Comparison of ENCODE assay signal across 16 cellular contexts in the genomic region with DNA sequence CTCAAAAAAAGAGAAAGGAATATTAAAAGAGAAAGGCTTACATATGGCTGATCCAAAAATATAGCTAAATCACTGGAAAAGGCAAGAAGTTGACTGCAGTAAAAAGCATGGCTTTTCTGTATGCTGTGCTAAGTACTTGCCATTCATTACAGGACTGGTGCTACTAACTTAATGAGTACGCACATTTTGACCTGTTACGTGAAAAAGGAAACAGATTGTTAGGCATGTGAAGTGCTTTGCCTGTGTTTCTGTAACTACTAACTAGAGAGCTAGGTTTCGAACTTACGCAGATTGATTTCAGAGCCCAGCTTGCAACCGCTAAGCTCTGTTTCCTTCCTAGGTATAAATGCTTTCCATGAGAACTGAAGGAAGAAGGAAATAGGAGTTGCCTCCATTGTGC. TPM values are rescaled to one million over a fixed set of nuclear protein-coding genes. Genes with fewer than 3 reads are reported as not detected.
DNase-seq lines count a peak whose midpoint lies in the region; ATAC-seq lines count a peak whose summit lies in the region.
"Had no signal": no experiment of that assay in that cellular context is flagged by ENCODE, and none has a peak within 500 bp of the region (broad histone marks: within the 10 kb centered on the region; RNA-seq: fewer than 3 reads in every experiment).

No MANE protein-coding gene starts in this region.

- H3K27ac Mint-ChIP-seq in activated CD4-positive, alpha-beta memory T cell treated with anti-CD3 and anti-CD28 coated beads for 36 hours: no peak overlapping the region
- H3K27ac Mint-ChIP-seq in activated CD4-positive, alpha-beta memory T cell treated with anti-CD3 and anti-CD28 coated beads, Interleukin-2, amount 10 ng/mL, durations not matched to agents 7 days and 5 days: no peak overlapping the region
- no peak overlapping the region for H3K27ac Mint-ChIP-seq in stimulated activated naive CD8-positive, alpha-beta T cell treated with anti-CD3 and anti-CD28 coated beads, Interleukin-15, Interleukin-2, amounts not matched to agents 100 ng/mL and 50 ng/mL, for 24 hours
- H3K27ac Mint-ChIP-seq in activated naive CD8-positive, alpha-beta T cell treated with anti-CD3 and anti-CD28 coated beads, Interleukin-2, amount 50 U/mL, for 24 hours: no peak overlapping the region
- H3K27ac Mint-ChIP-seq in stimulated activated effector memory CD8-positive, alpha-beta T cell treated with anti-CD3 and anti-CD28 coated beads, Interleukin-12 subunit alpha, Interleukin-12 subunit beta, amount 100 ng/mL, for 72 hours: peak overlapping the region; percentile 100

- intact Hi-C loops in activated CD4-positive, alpha-beta memory T cell treated with anti-CD3 and anti-CD28 coated beads for 36 hours (cut with micrococcal nuclease): loop anchor here (5.0 kb wide), 1 partner anchor 1173 kb away; the partner anchor contains the start of gene SETMAR

- no peaks in the 10 kb centered on the region for H3K27me3 Mint-ChIP-seq in activated CD4-positive, alpha-beta memory T cell treated with anti-CD3 and anti-CD28 coated beads for 36 hours
- H3K27me3 Mint-ChIP-seq in activated CD4-positive, alpha-beta memory T cell treated with anti-CD3 and anti-CD28 coated beads, Interleukin-2, amount 10 ng/mL, durations not matched to agents 7 days and 5 days: no peaks in the 10 kb centered on the region
- no peaks in the 10 kb centered on the region for H3K27me3 Mint-ChIP-seq in stimulated activated naive CD8-positive, alpha-beta T cell treated with anti-CD3 and anti-CD28 coated beads, Interleukin-15, Interleukin-2, amounts not matched to agents 100 ng/mL and 50 ng/mL, for 24 hours
- H3K27me3 Mint-ChIP-seq in activated naive CD8-positive, alpha-beta T cell treated with anti-CD3 and anti-CD28 coated beads, Interleukin-2, amount 50 U/mL, for 24 hours: no peaks in the 10 kb centered on the region

- ATAC-seq in stimulated activated naive CD8-positive, alpha-beta T cell treated with anti-CD3 and anti-CD28 coated beads, Interleukin-15, Interleukin-2, amounts not matched to agents 100 U/mL and 50 U/mL, for 24 hours: no peak
- no peak for ATAC-seq in activated naive CD8-positive, alpha-beta T cell treated with anti-CD3 and anti-CD28 coated beads, Interleukin-2, amount 50 U/mL, for 24 hours
- peak; percentile 75 for ATAC-seq in stimulated activated effector memory CD8-positive, alpha-beta T cell treated with anti-CD3 and anti-CD28 coated beads, Interleukin-12 subunit alpha, Interleukin-12 subunit beta, amount 100 ng/mL, for 72 hours
- ATAC-seq: HCT116 had no signal

- peak overlapping the region; percentile 44 for H3K4me3 Mint-ChIP-seq in activated CD4-positive, alpha-beta memory T cell treated with anti-CD3 and anti-CD28 coated beads for 36 hours
- H3K4me3 Mint-ChIP-seq in activated CD4-positive, alpha-beta memory T cell treated with anti-CD3 and anti-CD28 coated beads, Interleukin-2, amount 10 ng/mL, durations not matched to agents 7 days and 5 days: no peak overlapping the region
- H3K4me3 Mint-ChIP-seq in stimulated activated naive CD8-positive, alpha-beta T cell treated with anti-CD3 and anti-CD28 coated beads, Interleukin-15, Interleukin-2, amounts not matched to agents 100 ng/mL and 50 ng/mL, for 24 hours: peak overlapping the region; percentile 97
- peak overlapping the region; percentile 97 for H3K4me3 Mint-ChIP-seq in activated naive CD8-positive, alpha-beta T cell treated with anti-CD3 and anti-CD28 coated beads, Interleukin-2, amount 50 U/mL, for 24 hours
- peak overlapping the region; percentile 98 for H3K4me3 Mint-ChIP-seq in stimulated activated effector memory CD8-positive, alpha-beta T cell treated with anti-CD3 and anti-CD28 coated beads, Interleukin-12 subunit alpha, Interleukin-12 subunit beta, amount 100 ng/mL, for 72 hours

- no peaks in the 10 kb centered on the region for H3K9me3 Mint-ChIP-seq in activated CD4-positive, alpha-beta memory T cell treated with anti-CD3 and anti-CD28 coated beads for 36 hours
- H3K9me3 Mint-ChIP-seq in activated CD4-positive, alpha-beta memory T cell treated with anti-CD3 and anti-CD28 coated beads, Interleukin-2, amount 10 ng/mL, durations not matched to agents 7 days and 5 days: no peaks in the 10 kb centered on the region
- H3K9me3 Mint-ChIP-seq in stimulated activated naive CD8-positive, alpha-beta T cell treated with anti-CD3 and anti-CD28 coated beads, Interleukin-15, Interleukin-2, amounts not matched to agents 100 ng/mL and 50 ng/mL, for 24 hours: no peaks in the 10 kb centered on the region
- H3K9me3 Mint-ChIP-seq in activated naive CD8-positive, alpha-beta T cell treated with anti-CD3 and anti-CD28 coated beads, Interleukin-2, amount 50 U/mL, for 24 hours: no peaks in the 10 kb centered on the region
- no peaks in the 10 kb centered on the region for H3K9me3 Mint-ChIP-seq in stimulated activated effector memory CD8-positive, alpha-beta T cell treated with anti-CD3 and anti-CD28 coated beads, Interleukin-12 subunit alpha, Interleukin-12 subunit beta, amount 100 ng/mL, for 72 hours

- POLR2A ChIA-PET in activated CD4-positive, alpha-beta memory T cell treated with anti-CD3 and anti-CD28 coated beads for 36 hours (lab: Charles Lee): interaction anchor here (1.1 kb wide), 1 partner anchor 11 kb away, joined by 3 read pairs; no protein-coding TSS in a partner anchor
- POLR2A ChIA-PET in activated CD4-positive, alpha-beta memory T cell treated with anti-CD3 and anti-CD28 coated beads, Interleukin-2, amount 10 ng/mL, durations not matched to agents 7 days and 5 days (lab: Charles Lee): interaction anchor here (0.7 to 1.3 kb wide), 5 partner anchors 12 to 49 kb away, joined by 3 to 4 read pairs (median 4); no protein-coding TSS in a partner anchor

- CTCF ChIA-PET in activated CD4-positive, alpha-beta memory T cell treated with anti-CD3 and anti-CD28 coated beads for 36 hours (lab: Charles Lee): interaction anchor here (0.9 kb wide), 1 partner anchor 43 kb away, joined by 4 read pairs; no protein-coding TSS in a partner anchor
- CTCF ChIA-PET in activated CD4-positive, alpha-beta memory T cell treated with anti-CD3 and anti-CD28 coated beads, Interleukin-2, amount 10 ng/mL, durations not matched to agents 7 days and 5 days (lab: Charles Lee): interaction anchor here (1.0 to 1.3 kb wide), 2 partner anchors 43 to 50 kb away, joined by 3 read pairs; partner anchors contain the start of gene CRBN

- no peak for DNase-seq in activated CD4-positive, alpha-beta memory T cell treated with anti-CD3 and anti-CD28 coated beads for 36 hours
- no peak for DNase-seq in activated CD4-positive, alpha-beta memory T cell treated with anti-CD3 and anti-CD28 coated beads, Interleukin-2, amount 10 ng/mL, durations not matched to agents 7 days and 5 days
- no peak for DNase-seq in stimulated activated naive CD8-positive, alpha-beta T cell treated with anti-CD3 and anti-CD28 coated beads, Interleukin-15, Interleukin-2, amounts not matched to agents 100 U/mL and 50 U/mL, for 24 hours
- no peak for DNase-seq in activated naive CD8-positive, alpha-beta T cell treated with anti-CD3 and anti-CD28 coated beads, Interleukin-2, amount 50 U/mL, for 24 hours
- no peak for DNase-seq in stimulated activated effector memory CD8-positive, alpha-beta T cell treated with anti-CD3 and anti-CD28 coated beads, Interleukin-12 subunit alpha, Interleukin-12 subunit beta, amount 100 ng/mL, for 72 hours (ENCODE audit: low spot score in 2 of 2)
- DNase-seq in NCI-H1105 treated with DMSO at 0.1 percent for 48 hours (lab: John Stamatoyannopoulos, UW): no peak
- no peak for DNase-seq in activated CD4-positive, alpha-beta T cell treated with anti-CD3 and anti-CD28 coated beads for 48 hours
- DNase-seq: Caco-2, DMS53, GM23248, KBM-7, NCI-H1092, NCI-H1694 had no signal

- peaks cover 45% of the 10 kb centered on the region for H3K36me3 Mint-ChIP-seq in activated CD4-positive, alpha-beta memory T cell treated with anti-CD3 and anti-CD28 coated beads for 36 hours
- H3K36me3 Mint-ChIP-seq in activated CD4-positive, alpha-beta memory T cell treated with anti-CD3 and anti-CD28 coated beads, Interleukin-2, amount 10 ng/mL, durations not matched to agents 7 days and 5 days (ENCODE audit: low read depth): peaks cover 50% of the 10 kb centered on the region
- peaks cover 66% of the 10 kb centered on the region for H3K36me3 Mint-ChIP-seq in stimulated activated naive CD8-positive, alpha-beta T cell treated with anti-CD3 and anti-CD28 coated beads, Interleukin-15, Interleukin-2, amounts not matched to agents 100 ng/mL and 50 ng/mL, for 24 hours (ENCODE audit: low read depth)
- peaks cover 58% of the 10 kb centered on the region for H3K36me3 Mint-ChIP-seq in activated naive CD8-positive, alpha-beta T cell treated with anti-CD3 and anti-CD28 coated beads, Interleukin-2, amount 50 U/mL, for 24 hours (ENCODE audit: low read depth)
- H3K36me3 Mint-ChIP-seq in stimulated activated effector memory CD8-positive, alpha-beta T cell treated with anti-CD3 and anti-CD28 coated beads, Interleukin-12 subunit alpha, Interleukin-12 subunit beta, amount 100 ng/mL, for 72 hours: peaks cover 86% of the 10 kb centered on the region

- H3K4me1 Mint-ChIP-seq in activated CD4-positive, alpha-beta memory T cell treated with anti-CD3 and anti-CD28 coated beads for 36 hours (ENCODE audit: low read depth): peaks cover 47% of the 10 kb centered on the region
- peaks cover 53% of the 10 kb centered on the region for H3K4me1 Mint-ChIP-seq in activated CD4-positive, alpha-beta memory T cell treated with anti-CD3 and anti-CD28 coated beads, Interleukin-2, amount 10 ng/mL, durations not matched to agents 7 days and 5 days
- H3K4me1 Mint-ChIP-seq in stimulated activated naive CD8-positive, alpha-beta T cell treated with anti-CD3 and anti-CD28 coated beads, Interleukin-15, Interleukin-2, amounts not matched to agents 100 ng/mL and 50 ng/mL, for 24 hours (ENCODE audit: low read depth): peaks cover 55% of the 10 kb centered on the region
- H3K4me1 Mint-ChIP-seq in activated naive CD8-positive, alpha-beta T cell treated with anti-CD3 and anti-CD28 coated beads, Interleukin-2, amount 50 U/mL, for 24 hours: peaks cover 62% of the 10 kb centered on the region
- H3K4me1 Mint-ChIP-seq in stimulated activated effector memory CD8-positive, alpha-beta T cell treated with anti-CD3 and anti-CD28 coated beads, Interleukin-12 subunit alpha, Interleukin-12 subunit beta, amount 100 ng/mL, for 72 hours: peaks cover 48% of the 10 kb centered on the region

RNA-seq across cellular contexts. Expression of gene TRNT1, which starts 2.8 kb away (rescaled TPM):
- total RNA-seq in activated CD4-positive, alpha-beta memory T cell treated with anti-CD3 and anti-CD28 coated beads for 36 hours: 10 to 100 TPM; 51.5 to 53.6 TPM
- 10 to 100 TPM; 29.5 to 32.4 TPM for total RNA-seq in activated CD4-positive, alpha-beta memory T cell treated with anti-CD3 and anti-CD28 coated beads, Interleukin-2, amount 10 ng/mL, durations not matched to agents 7 days and 5 days

RNA-seq across cellular contexts. Expression of gene IL5RA, which starts 19.4 kb away (rescaled TPM):
- total RNA-seq in activated CD4-positive, alpha-beta memory T cell treated with anti-CD3 and anti-CD28 coated beads for 36 hours: under 1 TPM; 0.15 to 0.74 TPM
- not detected for total RNA-seq in activated CD4-positive, alpha-beta memory T cell treated with anti-CD3 and anti-CD28 coated beads, Interleukin-2, amount 10 ng/mL, durations not matched to agents 7 days and 5 days
- total RNA-seq: GM23248, M059J had no signal

RNA-seq across cellular contexts. Expression of gene CRBN, which starts 49.9 kb away (rescaled TPM):
- total RNA-seq in activated CD4-positive, alpha-beta memory T cell treated with anti-CD3 and anti-CD28 coated beads for 36 hours: 10 to 100 TPM; 40.4 to 45.4 TPM
- 10 to 100 TPM; 62.8 to 74.4 TPM for total RNA-seq in activated CD4-positive, alpha-beta memory T cell treated with anti-CD3 and anti-CD28 coated beads, Interleukin-2, amount 10 ng/mL, durations not matched to agents 7 days and 5 days
